In genomic region chr11:32069361-32070058, GRCh38 we compare ENCODE assay signal across 1 cellular context.
TF ChIP-seq lines count a peak whose summit lies in the region.

No MANE protein-coding gene starts in this region.

TF ChIP-seq in GM12878, 131 proteins besides CTCF, POLR2A, EP300 and RAD21 (continued from another document):
- TF ChIP-seq STAT3 (IDR thresholded peaks at IDR 0.05; ENCODE audit: low read depth, low read length) (no peak), ZBED1 (IDR thresholded peaks at IDR 0.05; ENCODE audit: borderline replicate concordance) (no peak)
